ENCODE assay signal across 25 cellular contexts in genomic region chr11:90178751-90179150, GRCh38. TPM values are rescaled to one million over a fixed set of nuclear protein-coding genes. Genes with fewer than 3 reads are reported as not detected.
"Had no signal": no experiment of that assay in that cellular context is flagged by ENCODE, and none has a peak within 500 bp of the region (broad histone marks: within the 10 kb centered on the region; RNA-seq: fewer than 3 reads in every experiment).

No MANE protein-coding gene starts in this region.

- H3K36me3 Mint-ChIP-seq: activated naive CD8-positive, alpha-beta T cell treated with anti-CD3 and anti-CD28 coated beads, Interleukin-2, amount 10 ng/mL, durations not matched to agents 7 days and 5 days; immature natural killer cell had no signal

- ATAC-seq: activated CD4-positive, CD25-positive, alpha-beta regulatory T cell treated with anti-CD3 and anti-CD28 coated beads, Interleukin-2, amount 50 U/mL, for 24 hours; activated CD8-positive, alpha-beta T cell treated with anti-CD3 and anti-CD28 coated beads, Interleukin-2, amount 10 ng/mL, durations not matched to agents 7 days and 5 days; body of pancreas; heart right ventricle; stimulated activated naive CD8-positive, alpha-beta T cell treated with anti-CD3 and anti-CD28 coated beads, Interleukin-15, Interleukin-2, amounts not matched to agents 100 U/mL and 50 U/mL, for 24 hours had no signal

- H3K4me1 ChIP-seq: body of pancreas, esophagus muscularis mucosa, heart right ventricle, left ventricle myocardium inferior, right atrium auricular region, tibial artery, uterus had no signal

- H3K4me3 ChIP-seq: body of pancreas, dorsolateral prefrontal cortex, esophagus muscularis mucosa, heart right ventricle, left ventricle myocardium inferior, right atrium auricular region, tibial artery, uterus had no signal

- H3K27ac Mint-ChIP-seq: activated CD4-positive, alpha-beta T cell treated with anti-CD3 and anti-CD28 coated beads, Interleukin-2, amount 10 ng/mL, durations not matched to agents 7 days and 5 days; activated CD8-positive, alpha-beta T cell treated with anti-CD3 and anti-CD28 coated beads, Interleukin-2, amount 10 ng/mL, durations not matched to agents 7 days and 5 days; activated naive CD8-positive, alpha-beta T cell treated with anti-CD3 and anti-CD28 coated beads, Interleukin-2, amount 10 ng/mL, durations not matched to agents 7 days and 5 days; activated T-cell treated with anti-CD3 and anti-CD28 coated beads, Interleukin-2, amount 50 U/mL, for 24 hours; activated T-helper 2 cell treated with anti-CD3 and anti-CD28 coated beads, Interferon-gamma antibody, Interleukin-2, Interleukin-4, amounts not matched to agents 10 μg/mL and 5 μg/mL and 100 μg/mL, durations not matched to agents 14 hours and 24 hours and 36 hours; endodermal cell; immature natural killer cell; progenitor cell of endocrine pancreas had no signal

- DNase-seq: activated CD4-positive, alpha-beta T cell treated with anti-CD3 and anti-CD28 coated beads, Interleukin-2, amount 10 ng/mL, durations not matched to agents 7 days and 5 days; activated CD8-positive, alpha-beta T cell treated with anti-CD3 and anti-CD28 coated beads, Interleukin-2, amount 10 ng/mL, durations not matched to agents 7 days and 5 days; activated naive CD4-positive, alpha-beta T cell treated with Interleukin-2 at 50 U/mL for 16 hours; activated naive CD8-positive, alpha-beta T cell treated with anti-CD3 and anti-CD28 coated beads, Interleukin-2, amount 10 ng/mL, durations not matched to agents 7 days and 5 days; activated T-cell treated with anti-CD3 and anti-CD28 coated beads, Interleukin-2, amount 50 U/mL, for 24 hours; body of pancreas; caudate nucleus; dorsolateral prefrontal cortex; endodermal cell; heart right ventricle; immature natural killer cell; kidney glomerular epithelial cell; left ventricle myocardium inferior; stimulated activated CD4-positive, alpha-beta T cell treated with anti-CD3 and anti-CD28 coated beads, Interleukin-2, amount 100 ng/mL, for 24 hours; stimulated activated naive CD8-positive, alpha-beta T cell treated with anti-CD3 and anti-CD28 coated beads, Interleukin-15, Interleukin-2, amounts not matched to agents 100 U/mL and 50 U/mL, for 24 hours; substantia nigra; tibial artery; uterus had no signal

- H3K9me3 ChIP-seq: body of pancreas, esophagus muscularis mucosa, heart right ventricle, right atrium auricular region, tibial artery, uterus had no signal

- H3K9me3 Mint-ChIP-seq: activated CD4-positive, alpha-beta T cell treated with anti-CD3 and anti-CD28 coated beads, Interleukin-2, amount 10 ng/mL, durations not matched to agents 7 days and 5 days; activated naive CD8-positive, alpha-beta T cell treated with anti-CD3 and anti-CD28 coated beads, Interleukin-2, amount 10 ng/mL, durations not matched to agents 7 days and 5 days; activated T-cell treated with anti-CD3 and anti-CD28 coated beads, Interleukin-2, amount 50 U/mL, for 24 hours; activated T-helper 2 cell treated with anti-CD3 and anti-CD28 coated beads, Interferon-gamma antibody, Interleukin-2, Interleukin-4, amounts not matched to agents 10 μg/mL and 5 μg/mL and 100 μg/mL, durations not matched to agents 14 hours and 24 hours and 36 hours; endodermal cell; immature natural killer cell; neural crest cell had no signal

- H3K27ac ChIP-seq: body of pancreas, dorsolateral prefrontal cortex, esophagus muscularis mucosa, heart right ventricle, left ventricle myocardium inferior, right atrium auricular region, tibial artery, uterus had no signal

- H3K36me3 ChIP-seq: right atrium auricular region, tibial artery, uterus had no signal

- H3K4me1 Mint-ChIP-seq: activated CD4-positive, alpha-beta T cell treated with anti-CD3 and anti-CD28 coated beads, Interleukin-2, amount 10 ng/mL, durations not matched to agents 7 days and 5 days; activated naive CD8-positive, alpha-beta T cell treated with anti-CD3 and anti-CD28 coated beads, Interleukin-2, amount 10 ng/mL, durations not matched to agents 7 days and 5 days; immature natural killer cell; neural crest cell had no signal

- H3K27me3 Mint-ChIP-seq: activated T-cell treated with anti-CD3 and anti-CD28 coated beads, Interleukin-2, amount 50 U/mL, for 24 hours; progenitor cell of endocrine pancreas had no signal

- H3K4me3 Mint-ChIP-seq: activated CD4-positive, alpha-beta T cell treated with anti-CD3 and anti-CD28 coated beads, Interleukin-2, amount 10 ng/mL, durations not matched to agents 7 days and 5 days; activated CD8-positive, alpha-beta T cell treated with anti-CD3 and anti-CD28 coated beads, Interleukin-2, amount 10 ng/mL, durations not matched to agents 7 days and 5 days; activated naive CD8-positive, alpha-beta T cell treated with anti-CD3 and anti-CD28 coated beads, Interleukin-2, amount 10 ng/mL, durations not matched to agents 7 days and 5 days; activated T-cell treated with anti-CD3 and anti-CD28 coated beads, Interleukin-2, amount 50 U/mL, for 24 hours; endodermal cell; immature natural killer cell; neural crest cell had no signal

- H3K27me3 ChIP-seq: body of pancreas, dorsolateral prefrontal cortex, esophagus muscularis mucosa, heart right ventricle, right atrium auricular region, tibial artery, uterus had no signal

RNA-seq across cellular contexts. Expression of gene NAALAD2, which starts 44.3 kb away (rescaled TPM):
- total RNA-seq: activated CD4-positive, alpha-beta T cell treated with anti-CD3 and anti-CD28 coated beads, Interleukin-2, amount 10 ng/mL, durations not matched to agents 7 days and 5 days; activated CD8-positive, alpha-beta T cell treated with anti-CD3 and anti-CD28 coated beads, Interleukin-2, amount 10 ng/mL, durations not matched to agents 7 days and 5 days; activated naive CD8-positive, alpha-beta T cell treated with anti-CD3 and anti-CD28 coated beads, Interleukin-2, amount 10 ng/mL, durations not matched to agents 7 days and 5 days; activated T-helper 2 cell treated with anti-CD3 and anti-CD28 coated beads, Interferon-gamma antibody, Interleukin-2, Interleukin-4, amounts not matched to agents 10 μg/mL and 5 μg/mL and 100 μg/mL, durations not matched to agents 14 hours and 24 hours and 36 hours; mononuclear cell had no signal
